In genomic region chr7:25028370-25028971, GRCh38 we compare ENCODE assay signal across 9 cellular contexts. TPM values are rescaled to one million over a fixed set of nuclear protein-coding genes. Genes with fewer than 3 reads are reported as not detected.
DNase-seq lines count a peak whose midpoint lies in the region; ATAC-seq and TF ChIP-seq lines count a peak whose summit lies in the region.
"Had no signal": no experiment of that assay in that cellular context is flagged by ENCODE, and none has a peak within 500 bp of the region (broad histone marks: within the 10 kb centered on the region; RNA-seq: fewer than 3 reads in every experiment).

No MANE protein-coding gene starts in this region.

- peak overlapping the region; percentile 8 to 66 (median 31) for H3K4me3 Mint-ChIP-seq in T-cell
- H3K4me3 Mint-ChIP-seq in effector memory CD8-positive, alpha-beta T cell: peak overlapping the region; percentile 54 to 63
- H3K4me3 Mint-ChIP-seq in stimulated activated effector memory CD8-positive, alpha-beta T cell treated with anti-CD3 and anti-CD28 coated beads, Interleukin-12 subunit alpha, Interleukin-12 subunit beta, amount 100 ng/mL, for 72 hours: peak overlapping the region; percentile 9
- H3K4me3 Mint-ChIP-seq: activated B cell treated with CpG ODN at 0.5 μM for 24 hours had no signal

- DNase-seq in activated CD4-positive, CD25-positive, alpha-beta regulatory T cell treated with anti-CD3 and anti-CD28 coated beads, Interleukin-2, amount 50 U/mL, for 72 hours: no peak
- peak in 9 of 34 experiments; percentile 1 to 24 (median 3) for DNase-seq in T-cell
- DNase-seq in effector memory CD8-positive, alpha-beta T cell: peak in 1 of 3 experiments; percentile 14
- no peak for DNase-seq in stimulated activated effector memory CD8-positive, alpha-beta T cell treated with anti-CD3 and anti-CD28 coated beads, Interleukin-12 subunit alpha, Interleukin-12 subunit beta, amount 100 ng/mL, for 72 hours (ENCODE audit: low spot score in 2 of 2)
- DNase-seq in NCI-H526 treated with DMSO at 0.1 percent for 48 hours (lab: John Stamatoyannopoulos, UW): no peak
- no peak for DNase-seq in HEK293T (ENCODE audit: extremely low spot score)
- no peak for DNase-seq in hypothalamus (lab: John Stamatoyannopoulos, UW)
- DNase-seq: activated B cell treated with CpG ODN at 0.5 μM for 24 hours had no signal

- peaks cover 32 to 67% (median 46%) of the 10 kb centered on the region in 3 donors for H3K4me1 Mint-ChIP-seq in T-cell
- H3K4me1 Mint-ChIP-seq in effector memory CD8-positive, alpha-beta T cell (ENCODE audit: low read depth in 2 of 2): peaks cover 33 to 43% of the 10 kb centered on the region in 2 donors
- H3K4me1 Mint-ChIP-seq in stimulated activated effector memory CD8-positive, alpha-beta T cell treated with anti-CD3 and anti-CD28 coated beads, Interleukin-12 subunit alpha, Interleukin-12 subunit beta, amount 100 ng/mL, for 72 hours: peaks cover 43% of the 10 kb centered on the region

- H3K36me3 Mint-ChIP-seq in T-cell: no peaks in the 10 kb centered on the region
- no peaks in the 10 kb centered on the region for H3K36me3 Mint-ChIP-seq in effector memory CD8-positive, alpha-beta T cell (ENCODE audit: insufficient read depth)
- H3K36me3 Mint-ChIP-seq in stimulated activated effector memory CD8-positive, alpha-beta T cell treated with anti-CD3 and anti-CD28 coated beads, Interleukin-12 subunit alpha, Interleukin-12 subunit beta, amount 100 ng/mL, for 72 hours: peaks cover 7% of the 10 kb centered on the region

- ATAC-seq in activated CD4-positive, CD25-positive, alpha-beta regulatory T cell treated with anti-CD3 and anti-CD28 coated beads, Interleukin-2, amount 50 U/mL, for 24 hours: peak; percentile 69 to 82
- ATAC-seq in T-cell (replicated peaks in 1 of 4): peak; percentile 74 to 85 (median 83)
- peak; percentile 85 for ATAC-seq in effector memory CD8-positive, alpha-beta T cell (replicated peaks)
- ATAC-seq in stimulated activated effector memory CD8-positive, alpha-beta T cell treated with anti-CD3 and anti-CD28 coated beads, Interleukin-12 subunit alpha, Interleukin-12 subunit beta, amount 100 ng/mL, for 72 hours: peak; percentile 88

- POLR2A ChIA-PET in T-cell (lab: Charles Lee): interaction anchor here in 1 of 2 donors (1.1 kb wide), 1 partner anchor 117 kb away, joined by 3 read pairs; no protein-coding TSS in a partner anchor
- POLR2A ChIA-PET in HEK293T (lab: Yijun Ruan, JAX): interaction anchor here (0.7 to 1.5 kb wide), 2 partner anchors 97 to 148 kb away, joined by 3 to 4 read pairs; partner anchors contain the start of gene CYCS

- H3K9me3 Mint-ChIP-seq in T-cell: no peaks in the 10 kb centered on the region
- no peaks in the 10 kb centered on the region for H3K9me3 Mint-ChIP-seq in effector memory CD8-positive, alpha-beta T cell
- no peaks in the 10 kb centered on the region for H3K9me3 Mint-ChIP-seq in stimulated activated effector memory CD8-positive, alpha-beta T cell treated with anti-CD3 and anti-CD28 coated beads, Interleukin-12 subunit alpha, Interleukin-12 subunit beta, amount 100 ng/mL, for 72 hours
- H3K9me3 Mint-ChIP-seq: activated B cell treated with CpG ODN at 0.5 μM for 24 hours had no signal

- no peaks in the 10 kb centered on the region for H3K27me3 Mint-ChIP-seq in T-cell
- peaks cover 0 to 6% of the 10 kb centered on the region in 2 donors for H3K27me3 Mint-ChIP-seq in effector memory CD8-positive, alpha-beta T cell

- CTCF ChIA-PET in T-cell (lab: Charles Lee): interaction anchor here (0.7 to 2.9 kb wide), 7 partner anchors 9 to 216 kb away, joined by 3 to 8 read pairs (median 3); no protein-coding TSS in a partner anchor
- CTCF ChIA-PET in HEK293T (lab: Yijun Ruan, JAX): no interaction called here

- peak overlapping the region; percentile 94 to 97 for H3K27ac Mint-ChIP-seq in T-cell
- H3K27ac Mint-ChIP-seq in effector memory CD8-positive, alpha-beta T cell: peak overlapping the region; percentile 83 to 85
- peak overlapping the region; percentile 93 for H3K27ac Mint-ChIP-seq in stimulated activated effector memory CD8-positive, alpha-beta T cell treated with anti-CD3 and anti-CD28 coated beads, Interleukin-12 subunit alpha, Interleukin-12 subunit beta, amount 100 ng/mL, for 72 hours
- H3K27ac Mint-ChIP-seq: activated B cell treated with CpG ODN at 0.5 μM for 24 hours had no signal

TF ChIP-seq in HEK293T, 16 proteins besides CTCF, POLR2A, EP300 and RAD21:
- TF ChIP-seq SP1 (IDR thresholded peaks at IDR 0.05): no peak
- no peak for TF ChIP-seq L3MBTL2 (conservative IDR thresholded peaks at IDR 0.05)
- no peak for TF ChIP-seq FOXK2 (IDR thresholded peaks at IDR 0.05)
- TF ChIP-seq LEF1 (IDR thresholded peaks at IDR 0.05; ENCODE audit: borderline replicate concordance): no peak
- TF ChIP-seq PKNOX1 (IDR thresholded peaks at IDR 0.05): no peak
- TF ChIP-seq HDGF (IDR thresholded peaks at IDR 0.05; ENCODE audit: borderline replicate concordance): no peak
- TF ChIP-seq NFRKB (IDR thresholded peaks at IDR 0.05): no peak
- TF ChIP-seq ZNF384 (IDR thresholded peaks at IDR 0.05): no peak
- no peak for TF ChIP-seq ARNT (IDR thresholded peaks at IDR 0.05)
- TF ChIP-seq TARDBP (IDR thresholded peaks at IDR 0.05): no peak
- no peak for TF ChIP-seq ELF4 (IDR thresholded peaks at IDR 0.05)
- TF ChIP-seq FOXA1 (IDR thresholded peaks at IDR 0.05): no peak
- no peak for TF ChIP-seq BHLHE40 (IDR thresholded peaks at IDR 0.05; ENCODE audit: borderline replicate concordance)
- no peak for TF ChIP-seq FOXM1 (IDR thresholded peaks at IDR 0.05; ENCODE audit: borderline replicate concordance)
- TF ChIP-seq CTBP1 (IDR thresholded peaks at IDR 0.05; ENCODE audit: borderline replicate concordance): no peak
- no peak for TF ChIP-seq SUZ12 (IDR thresholded peaks at IDR 0.05)

RNA-seq across cellular contexts. Expression of gene OSBPL3, which starts 48.5 kb away (rescaled TPM):
- total RNA-seq in T-cell: 10 to 100 TPM; 30.2 to 62.7 (median 54.7) TPM
